ENCODE assay signal across 10 cellular contexts in genomic region chr11:116993599-116993998, GRCh38.
DNase-seq lines count a peak whose midpoint lies in the region; ATAC-seq and TF ChIP-seq lines count a peak whose summit lies in the region.
"Had no signal": no experiment of that assay in that cellular context is flagged by ENCODE, and none has a peak within 500 bp of the region (broad histone marks: within the 10 kb centered on the region; RNA-seq: fewer than 3 reads in every experiment).

No MANE protein-coding gene starts in this region.

- CTCF ChIA-PET in IMR-90 (lab: Yijun Ruan, JAX): no interaction called here
- CTCF ChIA-PET in PC-3 (lab: Charles Lee): no interaction called here

- dilution Hi-C loops in IMR-90 (cut with HindIII; ENCODE audit: low sequenced_read_pairs, unreplicated experiment): no loop called here

- no peaks in the 10 kb centered on the region for H3F3A ChIP-seq in PC-3 (ENCODE audit: low read length, unreplicated experiment)

- H2AFZ ChIP-seq in IMR-90 (replicated peaks; ENCODE audit: low read length, poor library complexity) (no peak overlapping the region), PC-3 (ENCODE audit: low read length) (no peak overlapping the region)
- H2AFZ ChIP-seq: PC-9 had no signal

- peak overlapping the region in 9 of 11 experiments; percentile 7 to 63 (median 45); a peak in 12 of 22 replicates for H3K9ac ChIP-seq in BLaER1 treated with 17β-estradiol and CSF1 and Interleukin-3, amounts not matched to agents 10 nM and 100 nM
- H3K9ac ChIP-seq in IMR-90 (ENCODE audit: low read depth, low read length) (no peak overlapping the region), PC-3 (ENCODE audit: low read length) (no peak overlapping the region)

- peak overlapping the region; percentile 16 for H3K14ac ChIP-seq in IMR-90 (replicated peaks; ENCODE audit: low read depth, low read length)

- DNase-seq in IMR-90 (no peak), cardiac fibroblast (ENCODE audit: low read depth in 2 of 2) (peak; percentile 25 to 59), middle frontal gyrus (ENCODE audit: extremely low spot score, low spot score) (peak; percentile 40), DMS153 (lab: John Stamatoyannopoulos, UW) (no peak), PC-3 (no peak), esophagus muscularis mucosa (ENCODE audit: extremely low spot score) (no peak)
- no peak for DNase-seq in activated CD4-positive, CD25-positive, alpha-beta regulatory T cell treated with anti-CD3 and anti-CD28 coated beads, Interleukin-2, amount 50 U/mL, for 72 hours
- DNase-seq: PC-9, transverse colon had no signal

- 83% methylated on average over 1 of the region's 6 CpGs; no CpG with 5 or more reads in 1 of the 2 experiments for WGBS in IMR-90 (ENCODE audit: extremely low coverage in 2 of 2, insufficient read length in 1 of 2), 2 experiments
- WGBS in esophagus muscularis mucosa: 31% methylated on average over 6 of the region's 6 CpGs

- peak overlapping the region; percentile 53 to 79 (median 65) for H3K4me2 ChIP-seq in BLaER1 treated with 17β-estradiol and CSF1 and Interleukin-3, amounts not matched to agents 10 nM and 100 nM
- H3K4me2 ChIP-seq in IMR-90 (ENCODE audit: low read depth, low read length): no peak overlapping the region
- no peak overlapping the region for H3K4me2 ChIP-seq in PC-3 (ENCODE audit: low read length)
- H3K4me2 ChIP-seq: PC-9 had no signal

- in situ Hi-C loops in IMR-90 (cut with MboI; ENCODE audit: low sequenced_read_pairs): no loop called here

- peaks cover 0 to 71% (median 10%) of the 10 kb centered on the region in 11 experiments; a peak in 10 of 22 replicates for H4K20me1 ChIP-seq in BLaER1 treated with 17β-estradiol and CSF1 and Interleukin-3, amounts not matched to agents 10 nM and 100 nM
- H4K20me1 ChIP-seq in IMR-90 (ENCODE audit: insufficient read depth, low read length): peaks cover 8% of the 10 kb centered on the region
- no peaks in the 10 kb centered on the region for H4K20me1 ChIP-seq in PC-3 (ENCODE audit: low read length)

- H3K9me1 ChIP-seq in IMR-90 (ENCODE audit: insufficient read depth, low read length): peaks cover 11% of the 10 kb centered on the region

- H3K79me2 ChIP-seq in PC-3 (ENCODE audit: low read length): peaks cover 51% of the 10 kb centered on the region

- no peak overlapping the region for H2AK5ac ChIP-seq in IMR-90 (ENCODE audit: low read depth, low read length)

- TF ChIP-seq POLR2A in IMR-90 (IDR thresholded peaks at IDR 0.05; ENCODE audit: low read depth, low read length): no peak
- no peak for TF ChIP-seq POLR2A in esophagus muscularis mucosa (IDR thresholded peaks at IDR 0.05; ENCODE audit: low read depth)

- H4K91ac ChIP-seq in IMR-90 (ENCODE audit: insufficient read depth, low read depth, low read length): no peak overlapping the region

- H3K23ac ChIP-seq in IMR-90 (ENCODE audit: low read depth, low read length): peak overlapping the region; percentile 21; the same call in 1 of the 2 replicates

- POLR2A ChIA-PET in IMR-90 (lab: Charles Lee; ENCODE audit: unreplicated experiment): no interaction called here
- POLR2A ChIA-PET in PC-3 (lab: Charles Lee; ENCODE audit: unreplicated experiment): no interaction called here

- peaks cover 17 to 69% (median 39%) of the 10 kb centered on the region in 10 experiments for H3K4me1 ChIP-seq in BLaER1 treated with 17β-estradiol and CSF1 and Interleukin-3, amounts not matched to agents 10 nM and 100 nM
- H3K4me1 ChIP-seq in IMR-90 (ENCODE audit: control insufficient read depth, insufficient read depth, low read length) (peaks cover 2% of the 10 kb centered on the region), PC-3 (ENCODE audit: insufficient read depth, low read length) (peaks cover 10% of the 10 kb centered on the region), esophagus muscularis mucosa (peaks cover 20 to 55% (median 48%) of the 10 kb centered on the region in 4 donors)

- no peak overlapping the region for H3K56ac ChIP-seq in IMR-90 (ENCODE audit: extremely low read depth, insufficient read depth, low read length)

- no peaks in the 10 kb centered on the region for H3K9me2 ChIP-seq in PC-3 (replicated peaks; ENCODE audit: low read length)

- intact Hi-C loops in IMR-90 (cut with micrococcal nuclease) (no loop called here), PC-3 (cut with micrococcal nuclease) (no loop called here), esophagus muscularis mucosa (cut with DNase I) (no loop called here)

- H2BK5ac ChIP-seq in IMR-90 (ENCODE audit: low read depth, low read length, poor library complexity, severe bottlenecking): no peak overlapping the region

- H3K9me3 ChIP-seq in BLaER1 treated with 17β-estradiol and CSF1 and Interleukin-3, amounts not matched to agents 10 nM and 100 nM (replicated peaks in 1 of 11): no peaks in the 10 kb centered on the region
- H3K9me3 ChIP-seq in IMR-90 (ENCODE audit: control insufficient read depth, insufficient read depth, low read length) (no peaks in the 10 kb centered on the region), PC-3 (ENCODE audit: low read length) (no peaks in the 10 kb centered on the region), esophagus muscularis mucosa (no peaks in the 10 kb centered on the region)
- H3K9me3 ChIP-seq: transverse colon had no signal

- H4K5ac ChIP-seq in IMR-90 (ENCODE audit: low read depth, low read length): no peak overlapping the region

- H3K79me1 ChIP-seq in IMR-90 (ENCODE audit: low read depth in 1 of 2, low read length in 2 of 2): peaks cover 18 to 43% of the 10 kb centered on the region in 2 experiments

- ATAC-seq in IMR-90 (ENCODE audit: low read depth) (no peak), PC-3 (no peak)

- H2BK120ac ChIP-seq in IMR-90 (ENCODE audit: low read depth, low read length): no peak overlapping the region

- H3K4me3 ChIP-seq in BLaER1 treated with 17β-estradiol and CSF1 and Interleukin-3, amounts not matched to agents 10 nM and 100 nM: peak overlapping the region in 1 of 10 experiments; percentile 26; a peak in 2 of 20 replicates
- H3K4me3 ChIP-seq in IMR-90 (ENCODE audit: insufficient read depth, low read depth, low read length): no peak overlapping the region
- H3K4me3 ChIP-seq in cardiac fibroblast (replicated peaks in 1 of 2; ENCODE audit: low read depth in 2 of 2, low read length in 2 of 2): no peak overlapping the region
- no peak overlapping the region for H3K4me3 ChIP-seq in PC-3 (ENCODE audit: low read length)
- H3K4me3 ChIP-seq in esophagus muscularis mucosa: no peak overlapping the region
- H3K4me3 ChIP-seq: PC-9, transverse colon had no signal

- no peak overlapping the region for H3K18ac ChIP-seq in IMR-90 (ENCODE audit: low read depth, low read length)

- H3K36me3 ChIP-seq in BLaER1 treated with 17β-estradiol and CSF1 and Interleukin-3, amounts not matched to agents 10 nM and 100 nM: peaks cover 0 to 9% (median 0%) of the 10 kb centered on the region in 11 experiments; a peak in 2 of 22 replicates
- H3K36me3 ChIP-seq in IMR-90 (ENCODE audit: control insufficient read depth, insufficient read depth, low read length) (no peaks in the 10 kb centered on the region), PC-3 (ENCODE audit: low read depth, low read length) (no peaks in the 10 kb centered on the region), esophagus muscularis mucosa (no peaks in the 10 kb centered on the region)
- H3K36me3 ChIP-seq: transverse colon had no signal

- TF ChIP-seq EP300 in esophagus muscularis mucosa (IDR thresholded peaks at IDR 0.05): no peak

- no peak overlapping the region; the same call in 2 of the 3 replicates for H2BK15ac ChIP-seq in IMR-90 (ENCODE audit: low read depth, low read length)

- H3K27me3 ChIP-seq in BLaER1 treated with 17β-estradiol and CSF1 and Interleukin-3, amounts not matched to agents 10 nM and 100 nM: no peaks in the 10 kb centered on the region
- H3K27me3 ChIP-seq in IMR-90 (ENCODE audit: control insufficient read depth, insufficient read depth, low read length) (no peaks in the 10 kb centered on the region), PC-3 (ENCODE audit: low read length) (no peaks in the 10 kb centered on the region), esophagus muscularis mucosa (no peaks in the 10 kb centered on the region)
- H3K27me3 ChIP-seq: transverse colon had no signal

- H2BK20ac ChIP-seq in IMR-90 (ENCODE audit: low read depth, low read length): no peak overlapping the region

- H3K4ac ChIP-seq in IMR-90 (ENCODE audit: low read depth, low read length): no peak overlapping the region

- no peak for TF ChIP-seq RAD21 in IMR-90 (IDR thresholded peaks at IDR 0.05; ENCODE audit: low read length)

- no peak overlapping the region for H4K8ac ChIP-seq in IMR-90 (ENCODE audit: low read depth in 2 of 2, low read length in 2 of 2)

- TF ChIP-seq CTCF in IMR-90 (conservative IDR thresholded peaks at IDR 0.05; ENCODE audit: low read depth, low read length) (no peak), cardiac fibroblast (IDR thresholded peaks at IDR 0.05; ENCODE audit: low read depth, low read length) (no peak), PC-3 (conservative IDR thresholded peaks at IDR 0.05; ENCODE audit: low read depth, low read length) (no peak), esophagus muscularis mucosa (IDR thresholded peaks at IDR 0.05) (no peak)

- H2AK9ac ChIP-seq in IMR-90 (replicated peaks; ENCODE audit: low read depth, low read length, poor library complexity): no peak overlapping the region

- BruUV-seq in IMR-90 (replicated peaks; lab: Mats Ljungman, UMichigan) (no TSS peak), PC-3 (replicated peaks; lab: Mats Ljungman, UMichigan) (no TSS peak)

- peak overlapping the region in 10 of 11 experiments; percentile 11 to 68 (median 42); a peak in 14 of 22 replicates for H3K27ac ChIP-seq in BLaER1 treated with 17β-estradiol and CSF1 and Interleukin-3, amounts not matched to agents 10 nM and 100 nM
- H3K27ac ChIP-seq in IMR-90 (ENCODE audit: insufficient read depth, low read length) (no peak overlapping the region), PC-3 (ENCODE audit: low read length) (no peak overlapping the region), esophagus muscularis mucosa (replicated peaks in 1 of 4) (no peak overlapping the region)
- H3K27ac ChIP-seq: PC-9, transverse colon had no signal

TF ChIP-seq in IMR-90, 13 proteins besides CTCF, POLR2A, EP300 and RAD21 (continues in another document):
- TF ChIP-seq MAFK (IDR thresholded peaks at IDR 0.05; ENCODE audit: low read depth, low read length) (no peak), NFE2L2 (IDR thresholded peaks at IDR 0.05; ENCODE audit: low read depth, low read length) (no peak), RFX5 (IDR thresholded peaks at IDR 0.05; ENCODE audit: low read depth, low read length) (no peak), MXI1 (IDR thresholded peaks at IDR 0.05; ENCODE audit: borderline replicate concordance, low read depth, low read length) (no peak), CHD1 (IDR thresholded peaks at IDR 0.05; ENCODE audit: low read depth, low read length) (no peak)
- TF ChIP-seq, protein P1, sequence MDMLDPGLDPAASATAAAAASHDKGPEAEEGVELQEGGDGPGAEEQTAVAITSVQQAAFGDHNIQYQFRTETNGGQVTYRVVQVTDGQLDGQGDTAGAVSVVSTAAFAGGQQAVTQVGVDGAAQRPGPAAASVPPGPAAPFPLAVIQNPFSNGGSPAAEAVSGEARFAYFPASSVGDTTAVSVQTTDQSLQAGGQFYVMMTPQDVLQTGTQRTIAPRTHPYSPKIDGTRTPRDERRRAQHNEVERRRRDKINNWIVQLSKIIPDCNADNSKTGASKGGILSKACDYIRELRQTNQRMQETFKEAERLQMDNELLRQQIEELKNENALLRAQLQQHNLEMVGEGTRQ (IDR thresholded peaks at IDR 0.05; ENCODE audit: low read depth, low read length): no peak

Comparison
In these comparisons a context has a peak if more than half of its experiments do, and no peak if none do; other contexts are left out.
1. H3K27ac ChIP-seq: peak in BLaER1 treated with 17β-estradiol and CSF1 and Interleukin-3, amounts not matched to agents 10 nM and 100 nM (10 of 11); none in IMR-90 (single experiment), PC-3 (single experiment) and esophagus muscularis mucosa (0 of 4).
2. H3K4me2 ChIP-seq: peak in BLaER1 treated with 17β-estradiol and CSF1 and Interleukin-3, amounts not matched to agents 10 nM and 100 nM (11 of 11); none in IMR-90 (single experiment) and PC-3 (single experiment).
3. H3K9ac ChIP-seq: peak in BLaER1 treated with 17β-estradiol and CSF1 and Interleukin-3, amounts not matched to agents 10 nM and 100 nM (9 of 11); none in IMR-90 (single experiment) and PC-3 (single experiment).
4. DNase-seq: peak in cardiac fibroblast (2 of 2) and middle frontal gyrus (single experiment); none in IMR-90 (single experiment), DMS153 (single experiment), PC-3 (single experiment), esophagus muscularis mucosa (single experiment) and activated CD4-positive, CD25-positive, alpha-beta regulatory T cell treated with anti-CD3 and anti-CD28 coated beads, Interleukin-2, amount 50 U/mL, for 72 hours (single experiment).